In the genomic region with DNA sequence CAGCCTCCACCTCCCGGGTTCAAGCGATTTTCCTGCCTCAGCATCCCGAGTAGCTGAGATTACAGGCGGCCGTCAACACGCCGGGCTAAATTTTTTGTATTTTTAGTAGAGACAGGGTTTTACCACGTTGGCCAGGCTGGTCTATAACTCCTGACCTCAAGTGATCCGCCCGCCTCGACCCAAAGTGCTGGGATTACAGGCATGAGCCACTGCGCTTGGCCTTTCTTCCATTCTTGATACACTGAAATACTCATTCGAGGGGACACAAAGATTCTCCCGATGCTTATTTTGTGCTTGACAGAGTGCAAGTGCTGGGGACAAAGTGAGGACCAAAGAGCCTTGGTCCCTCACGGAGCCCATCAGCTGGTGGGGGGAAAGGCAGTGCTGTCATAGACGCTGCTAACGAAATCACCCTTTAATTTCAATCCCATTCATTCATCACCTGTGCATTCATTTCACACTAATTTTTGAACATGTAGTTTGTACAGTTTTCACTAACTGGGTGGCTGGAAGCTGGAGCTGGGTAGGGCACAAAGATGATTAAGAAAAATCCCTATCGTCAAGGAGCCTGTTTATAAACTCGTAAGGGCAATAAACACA, we compare ENCODE assay signal across 8 cellular contexts. TPM values are rescaled to one million over a fixed set of nuclear protein-coding genes. Genes with fewer than 3 reads are reported as not detected.
A peak's percentile ranks its signal among the peaks of the same experiment; 100 is the strongest.
DNase-seq lines count a peak whose midpoint lies in the region; ATAC-seq and TF ChIP-seq lines count a peak whose summit lies in the region.

No MANE protein-coding gene starts in this region.

- H3K4me3 Mint-ChIP-seq in CD4-positive, alpha-beta T cell: peak overlapping the region; percentile 91
- H3K4me3 Mint-ChIP-seq in neural progenitor cell: peak overlapping the region; percentile 86

- no peaks in the 10 kb centered on the region for H3K9me2 ChIP-seq in MM.1S (replicated peaks; ENCODE audit: insufficient read depth, low read length)

- peak overlapping the region; percentile 95 for H3K27ac Mint-ChIP-seq in CD4-positive, alpha-beta T cell
- H3K27ac Mint-ChIP-seq in neural progenitor cell: no peak overlapping the region

- H3K79me2 ChIP-seq in MM.1S (ENCODE audit: low read length) (peaks cover 44% of the 10 kb centered on the region), neural progenitor cell (ENCODE audit: low read depth) (peaks cover 40% of the 10 kb centered on the region)

- CTCF ChIA-PET in CD4-positive, alpha-beta T cell (lab: Charles Lee): interaction anchor here (0.6 to 2.1 kb wide), 13 partner anchors 10 to 251 kb away, joined by 3 to 11 read pairs (median 4); a partner anchor contains a TSS

- no peak for ATAC-seq in CD4-positive, alpha-beta T cell (ENCODE audit: poor library complexity)
- ATAC-seq in HG03280 (IDR thresholded peaks at IDR 0.05; ENCODE audit: unreplicated experiment): no peak

- no peaks in the 10 kb centered on the region for H3K27me3 Mint-ChIP-seq in CD4-positive, alpha-beta T cell
- peaks cover 5% of the 10 kb centered on the region for H3K27me3 Mint-ChIP-seq in neural progenitor cell (ENCODE audit: insufficient read depth, low read depth)

- H3K4me3 ChIP-seq in MM.1S (ENCODE audit: low read length): peak overlapping the region; percentile 93
- peak overlapping the region; percentile 78 for H3K4me3 ChIP-seq in effector memory CD4-positive, alpha-beta T cell (ENCODE audit: insufficient read depth, low read depth, low read length, poor library complexity, severe bottlenecking)
- peak overlapping the region; percentile 91 for H3K4me3 ChIP-seq in neural progenitor cell

- H3K9me3 Mint-ChIP-seq in CD4-positive, alpha-beta T cell: no peaks in the 10 kb centered on the region
- no peaks in the 10 kb centered on the region for H3K9me3 Mint-ChIP-seq in neural progenitor cell

- no peaks in the 10 kb centered on the region for H3K9me3 ChIP-seq in CD4-positive, alpha-beta T cell (ENCODE audit: control insufficient read depth, low read length)
- no peaks in the 10 kb centered on the region for H3K9me3 ChIP-seq in MM.1S (replicated peaks; ENCODE audit: insufficient read depth, low read length)
- no peaks in the 10 kb centered on the region for H3K9me3 ChIP-seq in effector memory CD4-positive, alpha-beta T cell (ENCODE audit: control insufficient read depth, low read length)
- H3K9me3 ChIP-seq in neural progenitor cell (ENCODE audit: low read depth): no peaks in the 10 kb centered on the region

- H3F3A ChIP-seq in MM.1S (ENCODE audit: insufficient read depth, low read length) (peaks cover 4% of the 10 kb centered on the region; the same call in 1 of the 2 replicates), neural progenitor cell (ENCODE audit: low read depth) (no peaks in the 10 kb centered on the region)

- H3K27ac ChIP-seq in CD4-positive, alpha-beta T cell (ENCODE audit: low read depth, low read length): no peak overlapping the region
- no peak overlapping the region for H3K27ac ChIP-seq in MM.1S (ENCODE audit: low read length)
- H3K27ac ChIP-seq in effector memory CD4-positive, alpha-beta T cell (ENCODE audit: insufficient read depth, low read length, poor library complexity, severe bottlenecking): no peak overlapping the region
- H3K27ac ChIP-seq in neural progenitor cell: no peak overlapping the region

- intact Hi-C loops in CD4-positive, alpha-beta T cell (cut with DNase I, micrococcal nuclease): loop anchor here (1.0 to 5.0 kb wide), 7 partner anchors 20 to 710 kb away; a partner anchor contains a TSS

- POLR2A ChIA-PET in CD4-positive, alpha-beta T cell (lab: Charles Lee): interaction anchor here (1.2 to 2.5 kb wide), 5 partner anchors 9 to 527 kb away, joined by 4 to 24 read pairs (median 5); a partner anchor contains a TSS

- DNase-seq in CD4-positive, alpha-beta T cell: peak in 1 of 10 experiments; percentile 7
- DNase-seq in MM.1S (no peak), neural progenitor cell (ENCODE audit: low spot score) (peak; percentile 11), NCI-H2107 treated with DMSO at 0.1 percent for 48 hours (lab: John Stamatoyannopoulos, UW; ENCODE audit: unreplicated experiment) (no peak), NCI-H524 (lab: John Stamatoyannopoulos, UW) (no peak), NAMALWA (ENCODE audit: low spot score) (no peak)
- DNase-seq in effector memory CD4-positive, alpha-beta T cell: no peak

- TF ChIP-seq CTCF in CD4-positive, alpha-beta T cell (IDR thresholded peaks at IDR 0.05): no peak
- TF ChIP-seq CTCF in MM.1S (IDR thresholded peaks at IDR 0.05; ENCODE audit: low read length): no peak
- no peak for TF ChIP-seq CTCF in neural progenitor cell (IDR thresholded peaks at IDR 0.05)

- H3K36me3 Mint-ChIP-seq in CD4-positive, alpha-beta T cell (ENCODE audit: low read depth): peaks cover 14% of the 10 kb centered on the region
- H3K36me3 Mint-ChIP-seq in neural progenitor cell: peaks cover 3% of the 10 kb centered on the region

- no peak overlapping the region for H3K9ac ChIP-seq in MM.1S (ENCODE audit: low read length)
- H3K9ac ChIP-seq in neural progenitor cell: no peak overlapping the region

- peaks cover 22% of the 10 kb centered on the region for H4K20me1 ChIP-seq in MM.1S (ENCODE audit: insufficient read depth, low read length)
- peaks cover 40% of the 10 kb centered on the region for H4K20me1 ChIP-seq in neural progenitor cell (ENCODE audit: low read depth)

- peaks cover 52% of the 10 kb centered on the region for H3K4me1 Mint-ChIP-seq in CD4-positive, alpha-beta T cell (ENCODE audit: low read depth)
- peaks cover 16% of the 10 kb centered on the region for H3K4me1 Mint-ChIP-seq in neural progenitor cell

- H3K4me2 ChIP-seq in MM.1S (ENCODE audit: low read depth, low read length) (peak overlapping the region; percentile 55), neural progenitor cell (peak overlapping the region; percentile 92)

- H3K4me1 ChIP-seq in MM.1S (ENCODE audit: low read length) (peaks cover 16% of the 10 kb centered on the region), neural progenitor cell (peaks cover 8% of the 10 kb centered on the region)
- peaks cover 19% of the 10 kb centered on the region for H3K4me1 ChIP-seq in effector memory CD4-positive, alpha-beta T cell (ENCODE audit: control insufficient read depth, insufficient read depth, low read length, poor library complexity, severe bottlenecking)

- no peaks in the 10 kb centered on the region for H3K27me3 ChIP-seq in CD4-positive, alpha-beta T cell (ENCODE audit: control insufficient read depth, insufficient read depth, low read length)
- H3K27me3 ChIP-seq in MM.1S (replicated peaks; ENCODE audit: insufficient read depth, low read length): no peaks in the 10 kb centered on the region
- H3K27me3 ChIP-seq in effector memory CD4-positive, alpha-beta T cell (replicated peaks; ENCODE audit: control insufficient read depth, insufficient read depth, low read length, poor library complexity, severe bottlenecking): no peaks in the 10 kb centered on the region
- H3K27me3 ChIP-seq in neural progenitor cell: peaks cover 31% of the 10 kb centered on the region

- H2AFZ ChIP-seq in MM.1S (ENCODE audit: low read length): no peak overlapping the region
- H2AFZ ChIP-seq in neural progenitor cell (replicated peaks): peak overlapping the region; percentile 91

- H3K36me3 ChIP-seq in MM.1S (replicated peaks; ENCODE audit: insufficient read depth, low read length) (no peaks in the 10 kb centered on the region), neural progenitor cell (no peaks in the 10 kb centered on the region)
- H3K36me3 ChIP-seq in effector memory CD4-positive, alpha-beta T cell (ENCODE audit: control insufficient read depth, insufficient read depth, low read length): no peaks in the 10 kb centered on the region

RNA-seq across cellular contexts. Expression of a gene that starts 0.6 kb away (rescaled TPM):
- total RNA-seq in CD4-positive, alpha-beta T cell: 10 to 100 TPM; 81.2 to 83.8 TPM
- 47.5 and 69.9 TPM in 2 replicates for total RNA-seq in neural progenitor cell (ENCODE audit: low replicate concordance)
